ENCODE assay signal across 8 cellular contexts in genomic region chr3:169772530-169772950, GRCh38. TPM values are rescaled to one million over a fixed set of nuclear protein-coding genes. Genes with fewer than 3 reads are reported as not detected.
DNase-seq lines count a peak whose midpoint lies in the region; ATAC-seq and TF ChIP-seq lines count a peak whose summit lies in the region.

No MANE protein-coding gene starts in this region.

- ATAC-seq in GM19328 (IDR thresholded peaks at IDR 0.05; ENCODE audit: unreplicated experiment) = peak; percentile 5
- ATAC-seq in HG03432 (IDR thresholded peaks at IDR 0.05; ENCODE audit: unreplicated experiment) = peak; percentile 24
- peak; percentile 18 for ATAC-seq in activated CD8-positive, alpha-beta T cell treated with anti-CD3 and anti-CD28 coated beads, Interleukin-2, amount 10 ng/mL, durations not matched to agents 7 days and 5 days
- ATAC-seq in thoracic aorta (ENCODE audit: insufficient number of reproducible peaks, low FRiP score, low read depth) = peak; percentile 46

- H3K36me3 ChIP-seq in CD4-positive, alpha-beta memory T cell (ENCODE audit: insufficient read depth, low read length) = peaks cover 10% of the 10 kb centered on the region
- H3K36me3 ChIP-seq in fibroblast of lung (ENCODE audit: control insufficient read depth, insufficient read depth, low read length) = no peaks in the 10 kb centered on the region
- no peaks in the 10 kb centered on the region for H3K36me3 ChIP-seq in mucosa of stomach (ENCODE audit: control insufficient read depth, insufficient read depth, low read length)
- peaks cover 8% of the 10 kb centered on the region for H3K36me3 ChIP-seq in thoracic aorta

- peaks cover 32% of the 10 kb centered on the region for H3K4me1 ChIP-seq in CD4-positive, alpha-beta memory T cell (ENCODE audit: insufficient read depth, low read length)
- H3K4me1 ChIP-seq in fibroblast of lung (ENCODE audit: control insufficient read depth, extremely low read depth, insufficient read depth, low read length) (peaks cover 5% of the 10 kb centered on the region), mucosa of stomach (ENCODE audit: control insufficient read depth, insufficient read depth, low read length) (peaks cover 17% of the 10 kb centered on the region), thoracic aorta (ENCODE audit: control insufficient read depth in 1 of 2, low read depth in 2 of 2) (peaks cover 20 to 24% of the 10 kb centered on the region in 2 donors)

- no peak for DNase-seq in CD4-positive, alpha-beta memory T cell
- DNase-seq in NCI-H446 (lab: John Stamatoyannopoulos, UW) (peak; percentile 87 to 88), fibroblast of lung (ENCODE audit: low read depth in 2 of 2) (peak; percentile 77 to 87), thoracic aorta (ENCODE audit: low spot score) (no peak)
- DNase-seq in activated CD8-positive, alpha-beta T cell treated with anti-CD3 and anti-CD28 coated beads, Interleukin-2, amount 10 ng/mL, durations not matched to agents 7 days and 5 days = no peak

- H3K9ac ChIP-seq in fibroblast of lung (ENCODE audit: insufficient read depth, low read length) = peak overlapping the region; percentile 97
- peak overlapping the region; percentile 98 for H3K9ac ChIP-seq in mucosa of stomach (ENCODE audit: low read length)

- H3K27me3 ChIP-seq in CD4-positive, alpha-beta memory T cell (ENCODE audit: insufficient read depth, low read length) = no peaks in the 10 kb centered on the region
- H3K27me3 ChIP-seq in fibroblast of lung (ENCODE audit: control insufficient read depth, insufficient read depth, low read length) (no peaks in the 10 kb centered on the region), mucosa of stomach (ENCODE audit: control insufficient read depth, insufficient read depth, low read length) (no peaks in the 10 kb centered on the region), thoracic aorta (replicated peaks; ENCODE audit: insufficient read depth) (no peaks in the 10 kb centered on the region)

- intact Hi-C loops in CD4-positive, alpha-beta memory T cell (cut with micrococcal nuclease) = loop anchor here (1.0 to 5.0 kb wide), 5 partner anchors 110 to 1136 kb away; partner anchors contain the start of genes EIF5A2, MECOM, PHC3 and SKIL

- CTCF ChIA-PET in CD4-positive, alpha-beta memory T cell (lab: Charles Lee; ENCODE audit: partially characterized antibody) = interaction anchor here (0.7 to 3.7 kb wide), 9 partner anchors 9 to 1039 kb away, joined by 3 to 37 read pairs (median 3); partner anchors contain the start of gene TERC
- CTCF ChIA-PET in activated CD8-positive, alpha-beta T cell treated with anti-CD3 and anti-CD28 coated beads, Interleukin-2, amount 10 ng/mL, durations not matched to agents 7 days and 5 days (lab: Charles Lee) = interaction anchor here (0.7 to 3.7 kb wide), 6 partner anchors 8 to 1495 kb away, joined by 3 to 13 read pairs (median 6); partner anchors contain the start of genes SEC62 and TERC

- H4K20me1 ChIP-seq in fibroblast of lung (ENCODE audit: control insufficient read depth, extremely low read depth, insufficient read depth, low read length) = no peaks in the 10 kb centered on the region

- peaks cover 21 to 53% of the 10 kb centered on the region in 2 donors for H3K36me3 Mint-ChIP-seq in CD4-positive, alpha-beta memory T cell
- peaks cover 37% of the 10 kb centered on the region for H3K36me3 Mint-ChIP-seq in activated CD8-positive, alpha-beta T cell treated with anti-CD3 and anti-CD28 coated beads, Interleukin-2, amount 10 ng/mL, durations not matched to agents 7 days and 5 days (ENCODE audit: low read depth)

- POLR2A ChIA-PET in CD4-positive, alpha-beta memory T cell (lab: Charles Lee; ENCODE audit: partially characterized antibody) = interaction anchor here (0.7 to 3.7 kb wide), 19 partner anchors 10 to 1539 kb away, joined by 3 to 120 read pairs (median 7); partner anchors contain the start of genes LRRC34, LRRIQ4, PHC3 and PRKCI
- POLR2A ChIA-PET in activated CD8-positive, alpha-beta T cell treated with anti-CD3 and anti-CD28 coated beads, Interleukin-2, amount 10 ng/mL, durations not matched to agents 7 days and 5 days (lab: Charles Lee) = interaction anchor here (0.6 to 3.7 kb wide), 13 partner anchors 9 to 1097 kb away, joined by 3 to 47 read pairs (median 6); partner anchors contain the start of genes LRRC34, LRRIQ4, PHC3 and RPL22L1

- H3K9me3 Mint-ChIP-seq in CD4-positive, alpha-beta memory T cell = peaks cover 0 to 12% (median 0%) of the 10 kb centered on the region in 8 donors
- no peaks in the 10 kb centered on the region for H3K9me3 Mint-ChIP-seq in activated CD8-positive, alpha-beta T cell treated with anti-CD3 and anti-CD28 coated beads, Interleukin-2, amount 10 ng/mL, durations not matched to agents 7 days and 5 days (ENCODE audit: insufficient read depth)

- H3K27ac Mint-ChIP-seq in CD4-positive, alpha-beta memory T cell = peak overlapping the region; percentile 98 to 100 (median 99)
- peak overlapping the region; percentile 100 for H3K27ac Mint-ChIP-seq in activated CD8-positive, alpha-beta T cell treated with anti-CD3 and anti-CD28 coated beads, Interleukin-2, amount 10 ng/mL, durations not matched to agents 7 days and 5 days

- peaks cover 24 to 72% (median 39%) of the 10 kb centered on the region in 4 donors for H3K4me1 Mint-ChIP-seq in CD4-positive, alpha-beta memory T cell
- H3K4me1 Mint-ChIP-seq in activated CD8-positive, alpha-beta T cell treated with anti-CD3 and anti-CD28 coated beads, Interleukin-2, amount 10 ng/mL, durations not matched to agents 7 days and 5 days (ENCODE audit: low read depth) = peaks cover 41% of the 10 kb centered on the region

- H3K9me3 ChIP-seq in CD4-positive, alpha-beta memory T cell (ENCODE audit: control insufficient read depth in 1 of 2, low read length in 2 of 2) = no peaks in the 10 kb centered on the region
- H3K9me3 ChIP-seq in fibroblast of lung (ENCODE audit: control insufficient read depth, insufficient read depth, low read depth, low read length) = no peaks in the 10 kb centered on the region
- H3K9me3 ChIP-seq in mucosa of stomach (ENCODE audit: control insufficient read depth, low read length) = no peaks in the 10 kb centered on the region
- no peaks in the 10 kb centered on the region for H3K9me3 ChIP-seq in thoracic aorta

- H3K4me3 Mint-ChIP-seq in CD4-positive, alpha-beta memory T cell = peak overlapping the region; percentile 92 to 99 (median 98)
- H3K4me3 Mint-ChIP-seq in activated CD8-positive, alpha-beta T cell treated with anti-CD3 and anti-CD28 coated beads, Interleukin-2, amount 10 ng/mL, durations not matched to agents 7 days and 5 days = peak overlapping the region; percentile 98

- TF ChIP-seq CTCF in fibroblast of lung (conservative IDR thresholded peaks at IDR 0.05 in 1 of 2, IDR thresholded peaks at IDR 0.05 in 1 of 2; ENCODE audit: low read depth in 1 of 2, low read length in 2 of 2) (no peak), thoracic aorta (IDR thresholded peaks at IDR 0.05) (no peak)

- H3K79me2 ChIP-seq in fibroblast of lung (ENCODE audit: control insufficient read depth, insufficient read depth, low read length) = peaks cover 26% of the 10 kb centered on the region

- H3K4me2 ChIP-seq in fibroblast of lung (ENCODE audit: extremely low read depth, insufficient read depth, low read length) = peak overlapping the region; percentile 86

- peak overlapping the region; percentile 83 to 94 for H3K4me3 ChIP-seq in CD4-positive, alpha-beta memory T cell (ENCODE audit: low read length in 2 of 2)
- H3K4me3 ChIP-seq in fibroblast of lung (replicated peaks in 1 of 4; ENCODE audit: control extremely low read depth in 1 of 4, insufficient read depth in 1 of 4, low read depth in 3 of 4, low read length in 4 of 4) (peak overlapping the region; percentile 86 to 97 (median 91)), mucosa of stomach (ENCODE audit: low read length) (peak overlapping the region; percentile 81), thoracic aorta (peak overlapping the region; percentile 89)

- H2AFZ ChIP-seq in fibroblast of lung (ENCODE audit: low read length) = peak overlapping the region; percentile 67

- H3K27me3 Mint-ChIP-seq in CD4-positive, alpha-beta memory T cell = peaks cover 0 to 11% of the 10 kb centered on the region in 2 donors
- H3K27me3 Mint-ChIP-seq in activated CD8-positive, alpha-beta T cell treated with anti-CD3 and anti-CD28 coated beads, Interleukin-2, amount 10 ng/mL, durations not matched to agents 7 days and 5 days (ENCODE audit: low read depth) = no peaks in the 10 kb centered on the region

- H3K27ac ChIP-seq in CD4-positive, alpha-beta memory T cell (ENCODE audit: low read depth, low read length) = peak overlapping the region; percentile 99
- H3K27ac ChIP-seq in fibroblast of lung (ENCODE audit: insufficient read depth, low read length) = peak overlapping the region; percentile 99
- H3K27ac ChIP-seq in thoracic aorta = peak overlapping the region; percentile 98 to 99

RNA-seq across cellular contexts. Expression of gene MYNN, which starts 0.7 kb away (rescaled TPM):
- total RNA-seq in CD4-positive, alpha-beta memory T cell = 10 to 100 TPM; 21.1 to 23.0 TPM
- polyA plus RNA-seq in CD4-positive, alpha-beta memory T cell = 10 to 100 TPM; 11.6 to 15.9 TPM
- total RNA-seq in activated CD8-positive, alpha-beta T cell treated with anti-CD3 and anti-CD28 coated beads, Interleukin-2, amount 10 ng/mL, durations not matched to agents 7 days and 5 days = 10 to 100 TPM; 15.7 to 16.4 TPM
- total RNA-seq in fibroblast of lung (32.7 and 33.6 TPM in 2 replicates), thoracic aorta (10 to 100 TPM; 10.8 to 14.3 TPM)
- 15.3 and 20.0 TPM in 2 replicates for polyA plus RNA-seq in fibroblast of lung
- 9.7 and 10.9 TPM in 2 replicates for polyA plus RNA-seq in fibroblast of lung (2012)
- polyA minus RNA-seq in fibroblast of lung (ENCODE audit: low replicate concordance) = 1.5 TPM in 1 of 2 replicates, not detected in the other

RNA-seq across cellular contexts. Expression of gene ACTRT3, which starts 3.2 kb away (rescaled TPM):
- total RNA-seq in CD4-positive, alpha-beta memory T cell = under 1 TPM in 1 of 2 experiments, not detected in 1; 0.17 TPM
- polyA plus RNA-seq in CD4-positive, alpha-beta memory T cell = under 1 TPM in 1 of 2 donors, not detected in 1; 0.09 TPM
- total RNA-seq in activated CD8-positive, alpha-beta T cell treated with anti-CD3 and anti-CD28 coated beads, Interleukin-2, amount 10 ng/mL, durations not matched to agents 7 days and 5 days = under 1 TPM; 0.65 to 0.66 TPM
- 3.1 and 6.1 TPM in 2 replicates for total RNA-seq in fibroblast of lung
- polyA plus RNA-seq in fibroblast of lung = 1.8 and 2.8 TPM in 2 replicates
- 2.3 and 2.8 TPM in 2 replicates for polyA plus RNA-seq in fibroblast of lung (2012)
- polyA minus RNA-seq in fibroblast of lung (ENCODE audit: low replicate concordance) = 0.43 and 2.0 TPM in 2 replicates
- 1 to 10 TPM; 2.7 to 3.1 TPM for total RNA-seq in thoracic aorta

RNA-seq across cellular contexts. Expression of gene TERC, which starts 7.7 kb away (rescaled TPM):
- total RNA-seq in CD4-positive, alpha-beta memory T cell = 10 to 100 TPM; 15.6 to 15.7 TPM
- under 1 TPM in 1 of 2 donors, not detected in 1; 0.53 TPM for polyA plus RNA-seq in CD4-positive, alpha-beta memory T cell
- total RNA-seq in activated CD8-positive, alpha-beta T cell treated with anti-CD3 and anti-CD28 coated beads, Interleukin-2, amount 10 ng/mL, durations not matched to agents 7 days and 5 days = 10 to 100 TPM in 1 of 2 experiments, 1 to 10 TPM in 1; 6.9 to 10.8 TPM
- total RNA-seq in fibroblast of lung = 210 and 457 TPM in 2 replicates
- 0.25 and 0.39 TPM in 2 replicates for polyA plus RNA-seq in fibroblast of lung
- polyA plus RNA-seq in fibroblast of lung (2012) = 0.36 and 0.93 TPM in 2 replicates
- 2.9 and 8.1 TPM in 2 replicates for polyA minus RNA-seq in fibroblast of lung (ENCODE audit: low replicate concordance)
- 100 to 1,000 TPM; 126 to 132 TPM for total RNA-seq in thoracic aorta

RNA-seq across cellular contexts. Expression of gene LRRIQ4, which starts 40.1 kb away (rescaled TPM):
- total RNA-seq in CD4-positive, alpha-beta memory T cell = not detected
- polyA plus RNA-seq in CD4-positive, alpha-beta memory T cell = not detected
- under 1 TPM; 0.13 to 0.16 TPM for total RNA-seq in activated CD8-positive, alpha-beta T cell treated with anti-CD3 and anti-CD28 coated beads, Interleukin-2, amount 10 ng/mL, durations not matched to agents 7 days and 5 days
- total RNA-seq in fibroblast of lung = under 0.01 TPM in 1 of 2 replicates, not detected in the other
- 0.05 TPM in 1 of 2 replicates, not detected in the other for polyA plus RNA-seq in fibroblast of lung
- polyA plus RNA-seq in fibroblast of lung (2012) = not detected in 2 replicates
- polyA minus RNA-seq in fibroblast of lung (ENCODE audit: low replicate concordance) = not detected in 2 replicates
- not detected for total RNA-seq in thoracic aorta

RNA-seq across cellular contexts. Expression of gene LRRC34, which starts 40.2 kb away (rescaled TPM):
- total RNA-seq in CD4-positive, alpha-beta memory T cell = under 1 TPM; 0.33 to 0.47 TPM
- polyA plus RNA-seq in CD4-positive, alpha-beta memory T cell = under 1 TPM; 0.38 to 0.98 TPM
- 10 to 100 TPM; 12.0 to 15.0 TPM for total RNA-seq in activated CD8-positive, alpha-beta T cell treated with anti-CD3 and anti-CD28 coated beads, Interleukin-2, amount 10 ng/mL, durations not matched to agents 7 days and 5 days
- 1.8 and 2.0 TPM in 2 replicates for total RNA-seq in fibroblast of lung
- 2.3 and 2.7 TPM in 2 replicates for polyA plus RNA-seq in fibroblast of lung
- polyA plus RNA-seq in fibroblast of lung (2012) = 1.3 and 1.4 TPM in 2 replicates
- 1.1 TPM in 1 of 2 replicates, not detected in the other for polyA minus RNA-seq in fibroblast of lung (ENCODE audit: low replicate concordance)
- 1 to 10 TPM; 4.5 to 5.1 TPM for total RNA-seq in thoracic aorta

Comparison
In these comparisons a context has a peak if more than half of its experiments do, and no peak if none do; other contexts are left out.
1. DNase-seq: peak in NCI-H446 (2 of 2) and fibroblast of lung (2 of 2); none in CD4-positive, alpha-beta memory T cell (0 of 5), activated CD8-positive, alpha-beta T cell treated with anti-CD3 and anti-CD28 coated beads, Interleukin-2, amount 10 ng/mL, durations not matched to agents 7 days and 5 days (single experiment) and thoracic aorta (single experiment).
2. RNA of gene TERC, which starts 7.7 kb away (total RNA-seq): 210 to 457 TPM in fibroblast of lung and 126 to 132 TPM in thoracic aorta; 15.6 to 15.7 TPM in CD4-positive, alpha-beta memory T cell and 6.9 to 10.8 TPM in activated CD8-positive, alpha-beta T cell treated with anti-CD3 and anti-CD28 coated beads, Interleukin-2, amount 10 ng/mL, durations not matched to agents 7 days and 5 days; every median in the first group is over 4 times any median in the second.
3. Peak in every context shown above with its lines, with median percentiles within 50 percentile points of each other: H3K27ac ChIP-seq, H3K4me3 ChIP-seq and ATAC-seq.